ENCODE assay signal across 16 cellular contexts in genomic region chr6:120965814-120966213, GRCh38.
DNase-seq lines count a peak whose midpoint lies in the region; ATAC-seq and TF ChIP-seq lines count a peak whose summit lies in the region.
"Had no signal": no experiment of that assay in that cellular context is flagged by ENCODE, and none has a peak within 500 bp of the region (broad histone marks: within the 10 kb centered on the region; RNA-seq: fewer than 3 reads in every experiment).

No MANE protein-coding gene starts in this region.

- no peaks in the 10 kb centered on the region for H3K27me3 ChIP-seq in left ventricle myocardium inferior (ENCODE audit: low read depth)
- H3K27me3 ChIP-seq: body of pancreas, vagina had no signal

- in situ Hi-C loops in G401 (cut with HindIII; ENCODE audit: low sequenced_read_pairs): no loop called here

- TF ChIP-seq CTCF in left ventricle myocardium inferior (IDR thresholded peaks at IDR 0.05; ENCODE audit: borderline replicate concordance): no peak

- ATAC-seq in GM19468 (IDR thresholded peaks at IDR 0.05; ENCODE audit: extremely low read depth, unreplicated experiment) (peak; percentile 34), HG02970 (IDR thresholded peaks at IDR 0.05; ENCODE audit: low FRiP score, unreplicated experiment) (peak; percentile 46)
- ATAC-seq: body of pancreas; naive thymus-derived CD8-positive, alpha-beta T cell had no signal

- no peak overlapping the region for H3K27ac ChIP-seq in left ventricle myocardium inferior (replicated peaks)
- H3K27ac ChIP-seq: body of pancreas, vagina had no signal

- H3K4me3 ChIP-seq in left ventricle myocardium inferior: no peak overlapping the region
- H3K4me3 ChIP-seq: body of pancreas, vagina had no signal

- DNase-seq in EL (peak; percentile 6), M059J (ENCODE audit: low read depth) (peak; percentile 3), foreskin melanocyte (no peak), left ventricle myocardium inferior (no peak), G401 (ENCODE audit: low spot score) (no peak), NCI-H1417 treated with DMSO at 0.1 percent for 48 hours (lab: John Stamatoyannopoulos, UW) (no peak)
- DNase-seq: activated CD4-positive, alpha-beta T cell treated with anti-CD3 and anti-CD28 coated beads, Interleukin-2, amount 10 ng/mL, durations not matched to agents 24 days and 14 days; body of pancreas; COR-L47; head of caudate nucleus; naive thymus-derived CD8-positive, alpha-beta T cell; stimulated activated CD4-positive, alpha-beta T cell treated with anti-CD3 and anti-CD28 coated beads, Interleukin-2, amount 100 ng/mL, for 48 hours; stimulated activated naive B cell treated with anti-CD40 and anti-IgM and Interleukin-4, amounts not matched to agents 10 μg/mL and 1 μg/mL and 100 μg/mL, for 72 hours had no signal

- no peaks in the 10 kb centered on the region for H3K4me1 ChIP-seq in left ventricle myocardium inferior
- H3K4me1 ChIP-seq: body of pancreas, vagina had no signal

- peaks cover 17% of the 10 kb centered on the region for H3K9me3 ChIP-seq in left ventricle myocardium inferior (replicated peaks)
- H3K9me3 ChIP-seq: body of pancreas, vagina had no signal

- intact Hi-C loops in left ventricle myocardium inferior (cut with micrococcal nuclease): no loop called here

- H3K36me3 ChIP-seq in left ventricle myocardium inferior: no peaks in the 10 kb centered on the region
- H3K36me3 ChIP-seq: vagina had no signal

Comparison
In these comparisons a context has a peak if more than half of its experiments do, and no peak if none do; other contexts are left out.
1. DNase-seq: peak in EL (single experiment) and M059J (single experiment); none in foreskin melanocyte (single experiment), left ventricle myocardium inferior (single experiment), G401 (single experiment) and NCI-H1417 treated with DMSO at 0.1 percent for 48 hours (single experiment).